17 cellular contexts compared by ENCODE assay signal in the genomic region with DNA sequence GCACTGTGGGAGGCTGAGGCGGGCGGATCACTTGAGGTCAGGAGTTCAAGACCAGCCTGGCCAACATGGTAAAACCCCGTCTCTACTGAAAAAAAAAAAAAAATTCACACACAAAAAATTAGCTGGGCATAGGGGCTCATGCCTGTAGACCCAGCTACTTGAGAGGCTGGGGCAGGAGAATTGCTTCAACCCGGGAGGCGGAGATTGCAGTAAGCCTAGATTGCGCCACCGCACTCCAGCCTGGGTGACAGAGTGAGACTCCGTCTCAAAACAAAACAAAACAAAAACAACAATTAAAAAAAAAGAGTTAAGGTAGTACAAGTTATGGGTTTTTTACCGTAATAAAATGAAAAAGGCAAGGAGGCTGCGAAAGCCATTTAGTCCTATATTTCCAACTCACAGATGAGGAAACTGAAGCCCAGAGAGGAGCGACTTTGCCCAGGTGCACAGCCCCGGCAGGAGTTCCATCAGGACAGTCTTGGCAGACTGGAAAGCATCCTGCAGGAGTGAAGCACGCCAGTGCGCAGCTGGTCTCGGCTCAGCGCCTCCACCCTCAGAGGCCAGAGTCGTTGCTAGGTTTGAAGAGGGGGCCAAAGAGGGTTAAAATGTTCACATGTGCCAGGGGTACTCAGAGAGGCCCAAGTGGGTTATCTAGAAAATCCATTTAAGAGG. TPM values are rescaled to one million over a fixed set of nuclear protein-coding genes. Genes with fewer than 3 reads are reported as not detected.
DNase-seq lines count a peak whose midpoint lies in the region; ATAC-seq and TF ChIP-seq lines count a peak whose summit lies in the region.
"Had no signal": no experiment of that assay in that cellular context is flagged by ENCODE, and none has a peak within 500 bp of the region (broad histone marks: within the 10 kb centered on the region; RNA-seq: fewer than 3 reads in every experiment).

No MANE protein-coding gene starts in this region.

- POLR2A ChIA-PET in MCF 10A (lab: Yijun Ruan, JAX): interaction anchor here (0.7 kb wide), 1 partner anchor 64 kb away, joined by 3 read pairs; no protein-coding TSS in a partner anchor

- peak overlapping the region; percentile 23 for H3K27ac Mint-ChIP-seq in MCF 10A (ENCODE audit: low read depth, unreplicated experiment)
- peak overlapping the region; percentile 19 for H3K27ac Mint-ChIP-seq in T-helper 17 cell

- H3K36me3 ChIP-seq in mammary epithelial cell (ENCODE audit: insufficient read depth, low read length) (no peaks in the 10 kb centered on the region), mesenchymal stem cell (ENCODE audit: control insufficient read depth in 1 of 2, insufficient read depth in 2 of 2, low read depth in 1 of 2, low read length in 2 of 2) (peaks cover 0 to 37% of the 10 kb centered on the region in 2 experiments)

- no peak overlapping the region for H3K4ac ChIP-seq in mesenchymal stem cell (ENCODE audit: low read depth in 1 of 2, low read length in 2 of 2)

- no peak overlapping the region for H3K23ac ChIP-seq in mesenchymal stem cell (ENCODE audit: low read length in 2 of 2)

- DNase-seq in MCF 10A (ENCODE audit: unreplicated experiment) (no peak), mammary epithelial cell (no peak), T-helper 17 cell (no peak), mesenchymal stem cell (no peak), NCI-H82 treated with DMSO at 0.1 percent for 48 hours (lab: John Stamatoyannopoulos, UW; ENCODE audit: unreplicated experiment) (no peak), posterior vena cava (ENCODE audit: low spot score) (no peak)
- no peak for DNase-seq in activated CD8-positive, alpha-beta memory T cell treated with anti-CD3 and anti-CD28 coated beads for 24 hours
- DNase-seq: Caco-2, DMS53, NCI-H1092 treated with DMSO at 0.1 percent for 48 hours, NCI-H2029, NCI-H2227 treated with DMSO at 0.1 percent for 48 hours, Right ventricle myocardium superior had no signal

- H3K79me1 ChIP-seq in mesenchymal stem cell (replicated peaks; ENCODE audit: low read length, poor library complexity, severe bottlenecking): no peaks in the 10 kb centered on the region

- no peaks in the 10 kb centered on the region for H4K20me1 ChIP-seq in mammary epithelial cell (ENCODE audit: insufficient read depth, low read length)

- in situ Hi-C loops in mammary epithelial cell (cut with MboI; ENCODE audit: low sequenced_read_pairs in 2 of 2): loop anchor here in 1 of 2 donors (5.0 kb wide), 2 partner anchors 52 to 182 kb away; no protein-coding TSS in a partner anchor

- H3K9me3 Mint-ChIP-seq in MCF 10A (ENCODE audit: unreplicated experiment): no peaks in the 10 kb centered on the region
- H3K9me3 Mint-ChIP-seq: IgD-negative memory B cell had no signal

- no peak overlapping the region for H2BK12ac ChIP-seq in mesenchymal stem cell (ENCODE audit: low read length in 2 of 2)

- H3K4me2 ChIP-seq in mammary epithelial cell (ENCODE audit: insufficient read depth, low read depth, low read length) (no peak overlapping the region), mesenchymal stem cell (ENCODE audit: low read length, poor library complexity, severe bottlenecking) (no peak overlapping the region)

- H4K91ac ChIP-seq in mesenchymal stem cell (ENCODE audit: low read length): no peak overlapping the region

- H3K27me3 Mint-ChIP-seq in MCF 10A (ENCODE audit: insufficient read depth, unreplicated experiment) (no peaks in the 10 kb centered on the region), T-helper 17 cell (no peaks in the 10 kb centered on the region)
- H3K27me3 Mint-ChIP-seq: IgD-negative memory B cell had no signal

- no peak overlapping the region for H2BK5ac ChIP-seq in mesenchymal stem cell (ENCODE audit: low read depth, low read length, poor library complexity, severe bottlenecking)

- intact Hi-C loops in MCF 10A (cut with micrococcal nuclease) (loop anchor here (5.0 kb wide), 1 partner anchor 67 kb away; no protein-coding TSS in a partner anchor), mammary epithelial cell (cut with micrococcal nuclease) (loop anchor here (5.0 kb wide), 1 partner anchor 67 kb away; no protein-coding TSS in a partner anchor), posterior vena cava (cut with DNase I) (loop anchor here (5.0 kb wide), 2 partner anchors 52 to 187 kb away; no protein-coding TSS in a partner anchor)

- dilution Hi-C loops in mammary epithelial cell (cut with HindIII; ENCODE audit: low sequenced_read_pairs): no loop called here

- H3K27ac ChIP-seq in mammary epithelial cell (ENCODE audit: insufficient read depth, low read depth, low read length) (no peak overlapping the region), mesenchymal stem cell (ENCODE audit: low read length, poor library complexity, severe bottlenecking) (no peak overlapping the region)

- no peak overlapping the region for H4K8ac ChIP-seq in mesenchymal stem cell (ENCODE audit: low read length)

- CTCF ChIA-PET in MCF 10A (lab: Yijun Ruan, JAX) (interaction anchor here (0.7 to 10.2 kb wide), 6 partner anchors 10 to 188 kb away, joined by 3 to 217 read pairs (median 148); partner anchors contain the start of genes BEST1, FEN1 and TMEM258), mammary epithelial cell (lab: Charles Lee; ENCODE audit: low non-redundant PET) (interaction anchor here (0.9 kb wide), 1 partner anchor 187 kb away, joined by 4 read pairs; no protein-coding TSS in a partner anchor)

- no peak overlapping the region for H2AK5ac ChIP-seq in mesenchymal stem cell (ENCODE audit: low read length, severe bottlenecking)

- H3K79me2 ChIP-seq in mammary epithelial cell (ENCODE audit: insufficient read depth, low read length): peaks cover 8% of the 10 kb centered on the region

- H3K36me3 Mint-ChIP-seq in MCF 10A (ENCODE audit: insufficient read depth, unreplicated experiment): peaks cover 6% of the 10 kb centered on the region
- no peaks in the 10 kb centered on the region for H3K36me3 Mint-ChIP-seq in T-helper 17 cell (ENCODE audit: low read depth)
- H3K36me3 Mint-ChIP-seq: IgD-negative memory B cell had no signal

- H3K18ac ChIP-seq in mesenchymal stem cell (ENCODE audit: low read depth in 1 of 2, low read length in 2 of 2): no peak overlapping the region

- H3K4me3 ChIP-seq in mammary epithelial cell (replicated peaks in 1 of 3; ENCODE audit: insufficient read depth in 1 of 3, low read depth in 2 of 3, low read length in 3 of 3) (no peak overlapping the region), mesenchymal stem cell (ENCODE audit: insufficient read depth in 1 of 2, low read depth in 1 of 2, low read length in 2 of 2) (no peak overlapping the region)

- ATAC-seq in T-helper 17 cell: no peak
- ATAC-seq: HCT116, Panc1 had no signal

- no peak overlapping the region for H2BK120ac ChIP-seq in mesenchymal stem cell (ENCODE audit: low read depth, low read length)

- H3K4me1 ChIP-seq in mammary epithelial cell (ENCODE audit: insufficient read depth, low read length): peaks cover 27% of the 10 kb centered on the region
- peaks cover 18% of the 10 kb centered on the region for H3K4me1 ChIP-seq in mesenchymal stem cell (ENCODE audit: control insufficient read depth, insufficient read depth, low read depth, low read length)

- H2BK15ac ChIP-seq in mesenchymal stem cell (ENCODE audit: low read depth, poor library complexity, severe bottlenecking): peak overlapping the region; percentile 13

- 96% methylated on average over 13 of the region's 17 CpGs for WGBS in mammary epithelial cell (ENCODE audit: low coverage, missing lambda C conversion rate)
- 96% methylated on average over 12 of the region's 17 CpGs for WGBS in mesenchymal stem cell

- H3K9me3 ChIP-seq in mammary epithelial cell (replicated peaks; ENCODE audit: insufficient read depth, low read length) (no peaks in the 10 kb centered on the region), T-helper 17 cell (ENCODE audit: control insufficient read depth, low read length, poor library complexity, severe bottlenecking) (no peaks in the 10 kb centered on the region), mesenchymal stem cell (ENCODE audit: control insufficient read depth, low read length) (no peaks in the 10 kb centered on the region)
- H3K9me3 ChIP-seq: Caco-2 had no signal

- no peak overlapping the region for H3K14ac ChIP-seq in mesenchymal stem cell (ENCODE audit: low read length in 2 of 2)

- H3K9ac ChIP-seq in mammary epithelial cell (ENCODE audit: insufficient read depth, low read length): no peak overlapping the region
- no peak overlapping the region for H3K9ac ChIP-seq in mesenchymal stem cell (ENCODE audit: low read length)

- H2AFZ ChIP-seq in mammary epithelial cell (ENCODE audit: low read depth, low read length) (no peak overlapping the region), mesenchymal stem cell (ENCODE audit: low read depth, low read length) (no peak overlapping the region)

- TF ChIP-seq CTCF in MCF 10A (IDR thresholded peaks at IDR 0.05; ENCODE audit: unreplicated experiment): no peak
- TF ChIP-seq CTCF in mammary epithelial cell (conservative IDR thresholded peaks at IDR 0.05 in 1 of 2, IDR thresholded peaks at IDR 0.05 in 1 of 2; ENCODE audit: extremely low read depth in 1 of 2, insufficient read depth in 1 of 2, low read depth in 1 of 2, low read length in 2 of 2): no peak

- no TSS peak for BruUV-seq in MCF 10A (replicated peaks; lab: Mats Ljungman, UMichigan)
- no TSS peak for BruUV-seq in mammary epithelial cell (replicated peaks; lab: Mats Ljungman, UMichigan)

- H3K4me3 Mint-ChIP-seq in MCF 10A (ENCODE audit: unreplicated experiment) (no peak overlapping the region), T-helper 17 cell (no peak overlapping the region)

- H3K4me1 Mint-ChIP-seq in MCF 10A (ENCODE audit: insufficient read depth, unreplicated experiment) (peaks cover 8% of the 10 kb centered on the region), T-helper 17 cell (peaks cover 7% of the 10 kb centered on the region)

- H3K27me3 ChIP-seq in mammary epithelial cell (ENCODE audit: insufficient read depth, low read length) (no peaks in the 10 kb centered on the region), mesenchymal stem cell (ENCODE audit: control insufficient read depth in 1 of 2, insufficient read depth in 1 of 2, low read length in 2 of 2) (no peaks in the 10 kb centered on the region)

RNA-seq across cellular contexts. Expression of gene FADS3, which starts 3.8 kb away (rescaled TPM):
- 145 and 184 TPM in 2 replicates for total RNA-seq in MCF 10A (2022)
- 100 to 1,000 TPM; 149 to 429 TPM for total RNA-seq in mammary epithelial cell
- polyA plus RNA-seq in mammary epithelial cell: 128 TPM
- 183 TPM for polyA minus RNA-seq in mammary epithelial cell
- total RNA-seq in T-helper 17 cell: 10 to 100 TPM in 1 of 2 donors, 1 to 10 TPM in 1; 8.5 to 14.5 TPM
- polyA plus RNA-seq in mesenchymal stem cell (2013, experiment 1 of 2): 65.4 TPM
- 66.5 TPM for polyA plus RNA-seq in mesenchymal stem cell (2013, experiment 2 of 2)
- total RNA-seq in posterior vena cava: 100 to 1,000 TPM in 1 of 2 donors, 10 to 100 TPM in 1; 83.0 to 106 TPM

RNA-seq across cellular contexts. Expression of gene RAB3IL1, which starts 22.2 kb away (rescaled TPM):
- total RNA-seq in MCF 10A (2022): 2.3 and 4.5 TPM in 2 replicates
- 1 to 10 TPM; 1.4 to 2.3 TPM for total RNA-seq in mammary epithelial cell
- 1.00 TPM for polyA plus RNA-seq in mammary epithelial cell
- 0.57 TPM for polyA minus RNA-seq in mammary epithelial cell
- total RNA-seq in T-helper 17 cell: not detected
- 10.9 TPM for polyA plus RNA-seq in mesenchymal stem cell (2013, experiment 1 of 2)
- polyA plus RNA-seq in mesenchymal stem cell (2013, experiment 2 of 2): 10.4 TPM
- 10 to 100 TPM; 26.7 to 31.5 TPM for total RNA-seq in posterior vena cava
- polyA plus RNA-seq: IgD-negative memory B cell had no signal

RNA-seq across cellular contexts. Expression of gene BEST1, which starts 55.0 kb away (rescaled TPM):
- total RNA-seq in MCF 10A (2022) (2.5 and 3.2 TPM in 2 replicates), mammary epithelial cell (under 1 TPM; 0.24 to 0.67 TPM), T-helper 17 cell (under 1 TPM; 0.26 to 0.35 TPM), posterior vena cava (1 to 10 TPM; 5.8 to 9.5 TPM)
- 0.14 TPM for polyA plus RNA-seq in mammary epithelial cell
- 0.26 TPM for polyA minus RNA-seq in mammary epithelial cell
- polyA plus RNA-seq in mesenchymal stem cell (2013, experiment 1 of 2): 2.9 TPM
- 2.6 TPM for polyA plus RNA-seq in mesenchymal stem cell (2013, experiment 2 of 2)
- total RNA-seq: HT1080 had no signal
